ENCODE assay signal across 1 cellular context in genomic region chr1:62349470-62350233, GRCh38.
TF ChIP-seq lines count a peak whose summit lies in the region.

No MANE protein-coding gene starts in this region.

TF ChIP-seq in GM23338, 12 proteins besides CTCF, POLR2A, EP300 and RAD21 (continued from another document):
- TF ChIP-seq EZH2phosphoT487 (IDR thresholded peaks at IDR 0.05; ENCODE audit: unreplicated experiment) (no peak), EZH2 (IDR thresholded peaks at IDR 0.05; ENCODE audit: low read depth, unreplicated experiment) (no peak)
